Comparison of ENCODE assay signal across 34 cellular contexts in the genomic region with DNA sequence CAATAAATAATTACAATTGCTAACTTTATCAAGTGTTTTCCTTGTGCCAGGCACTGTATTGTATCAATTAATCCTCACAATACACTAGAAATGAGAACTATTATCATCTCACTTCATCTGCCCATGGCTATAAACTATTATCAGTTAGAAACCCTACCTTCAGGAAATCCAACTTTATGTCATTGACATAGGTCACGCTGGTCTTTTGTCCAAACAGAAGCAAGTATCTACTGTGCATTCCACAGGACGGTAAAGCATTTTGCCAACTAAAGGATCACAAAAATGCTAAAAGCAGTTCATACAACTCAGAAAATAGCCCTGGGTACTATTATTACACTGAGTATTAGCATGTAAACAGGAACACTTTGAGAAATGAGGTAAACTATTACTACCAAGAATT.
"Had no signal": no experiment of that assay in that cellular context is flagged by ENCODE, and none has a peak within 500 bp of the region (broad histone marks: within the 10 kb centered on the region; RNA-seq: fewer than 3 reads in every experiment).

No MANE protein-coding gene starts in this region.

- H3K27ac ChIP-seq: adrenal gland, body of pancreas, dorsolateral prefrontal cortex, esophagus muscularis mucosa, foreskin keratinocyte, gastrocnemius medialis, heart left ventricle, WERI-Rb-1 had no signal

- H3K4me1 ChIP-seq: body of pancreas had no signal

- H3K27me3 Mint-ChIP-seq: activated B cell treated with CpG ODN at 0.5 μM for 24 hours; activated CD4-positive, alpha-beta memory T cell treated with anti-CD3 and anti-CD28 coated beads for 36 hours; activated CD4-positive, alpha-beta T cell treated with anti-CD3 and anti-CD28 coated beads, Interleukin-2, amount 10 ng/mL, durations not matched to agents 24 days and 14 days; activated CD8-positive, alpha-beta memory T cell treated with anti-CD3 and anti-CD28 coated beads, Interleukin-2, amount 10 ng/mL, durations not matched to agents 7 days and 5 days; activated naive CD4-positive, alpha-beta T cell treated with anti-CD3 and anti-CD28 coated beads, Interleukin-2, amount 10 ng/mL, durations not matched to agents 7 days and 5 days; activated naive CD8-positive, alpha-beta T cell treated with anti-CD3 and anti-CD28 coated beads for 36 hours; activated naive CD8-positive, alpha-beta T cell treated with anti-CD3 and anti-CD28 coated beads, Interleukin-2, amount 50 U/mL, for 24 hours; T-helper 17 cell had no signal

- H3K9me3 ChIP-seq: adrenal gland, body of pancreas, esophagus muscularis mucosa, gastrocnemius medialis, heart left ventricle had no signal

- H3K36me3 ChIP-seq: adrenal gland had no signal

- H3K9me3 Mint-ChIP-seq: activated B cell treated with CpG ODN at 0.5 μM for 24 hours; activated CD4-positive, alpha-beta memory T cell treated with anti-CD3 and anti-CD28 coated beads for 36 hours; activated CD4-positive, alpha-beta T cell treated with anti-CD3 and anti-CD28 coated beads, Interleukin-2, amount 10 ng/mL, durations not matched to agents 24 days and 14 days; activated naive CD4-positive, alpha-beta T cell treated with anti-CD3 and anti-CD28 coated beads, Interleukin-2, amount 10 ng/mL, durations not matched to agents 7 days and 5 days; activated naive CD8-positive, alpha-beta T cell treated with anti-CD3 and anti-CD28 coated beads for 36 hours; activated naive CD8-positive, alpha-beta T cell treated with anti-CD3 and anti-CD28 coated beads, Interleukin-2, amount 50 U/mL, for 24 hours; activated T-cell treated with anti-CD3 and anti-CD28 coated beads, Interleukin-2, amount 50 U/mL, for 72 hours; endodermal cell; T-helper 2 cell treated with Interferon-gamma antibody and Interleukin-4, amounts not matched to agents 5 μg/mL and 100 μg/mL, for 36 hours had no signal

- H3K4me3 Mint-ChIP-seq: activated B cell treated with CpG ODN at 0.5 μM for 24 hours; activated CD4-positive, alpha-beta memory T cell treated with anti-CD3 and anti-CD28 coated beads for 36 hours; activated CD4-positive, alpha-beta T cell treated with anti-CD3 and anti-CD28 coated beads, Interleukin-2, amount 10 ng/mL, durations not matched to agents 24 days and 14 days; activated CD8-positive, alpha-beta memory T cell treated with anti-CD3 and anti-CD28 coated beads, Interleukin-2, amount 10 ng/mL, durations not matched to agents 7 days and 5 days; activated CD8-positive, alpha-beta T cell treated with anti-CD3 and anti-CD28 coated beads, Interleukin-2, amount 10 ng/mL, durations not matched to agents 7 days and 5 days; activated naive CD4-positive, alpha-beta T cell treated with anti-CD3 and anti-CD28 coated beads, Interleukin-2, amount 10 ng/mL, durations not matched to agents 7 days and 5 days; activated naive CD8-positive, alpha-beta T cell treated with anti-CD3 and anti-CD28 coated beads for 36 hours; activated naive CD8-positive, alpha-beta T cell treated with anti-CD3 and anti-CD28 coated beads, Interleukin-2, amount 50 U/mL, for 24 hours; activated T-cell treated with anti-CD3 and anti-CD28 coated beads, Interleukin-2, amount 50 U/mL, for 72 hours; endodermal cell; T-helper 17 cell; T-helper 2 cell treated with Interferon-gamma antibody and Interleukin-4, amounts not matched to agents 5 μg/mL and 100 μg/mL, for 36 hours had no signal

- H3K4me3 ChIP-seq: adrenal gland, body of pancreas, dorsolateral prefrontal cortex, esophagus muscularis mucosa, gastrocnemius medialis, heart left ventricle had no signal

- ATAC-seq: activated CD4-positive, CD25-positive, alpha-beta regulatory T cell treated with anti-CD3 and anti-CD28 coated beads, Interleukin-2, amount 50 U/mL, for 24 hours; activated CD8-positive, alpha-beta memory T cell treated with anti-CD3 and anti-CD28 coated beads, Interleukin-2, amount 10 ng/mL, durations not matched to agents 7 days and 5 days; activated CD8-positive, alpha-beta T cell treated with anti-CD3 and anti-CD28 coated beads, Interleukin-2, amount 10 ng/mL, durations not matched to agents 7 days and 5 days; activated naive CD8-positive, alpha-beta T cell treated with anti-CD3 and anti-CD28 coated beads, Interleukin-2, amount 50 U/mL, for 24 hours; activated T-cell treated with anti-CD3 and anti-CD28 coated beads, Interleukin-2, amount 50 U/mL, for 72 hours; body of pancreas; foreskin keratinocyte; gastrocnemius medialis; heart left ventricle; T-helper 17 cell had no signal

- H3K27me3 ChIP-seq: adrenal gland, body of pancreas, dorsolateral prefrontal cortex, esophagus muscularis mucosa, foreskin keratinocyte, gastrocnemius medialis, heart left ventricle had no signal

- H3K27ac Mint-ChIP-seq: activated B cell treated with CpG ODN at 0.5 μM for 24 hours; activated CD4-positive, alpha-beta memory T cell treated with anti-CD3 and anti-CD28 coated beads for 36 hours; activated CD4-positive, alpha-beta T cell treated with anti-CD3 and anti-CD28 coated beads, Interleukin-2, amount 10 ng/mL, durations not matched to agents 24 days and 14 days; activated CD8-positive, alpha-beta memory T cell treated with anti-CD3 and anti-CD28 coated beads, Interleukin-2, amount 10 ng/mL, durations not matched to agents 7 days and 5 days; activated CD8-positive, alpha-beta T cell treated with anti-CD3 and anti-CD28 coated beads, Interleukin-2, amount 10 ng/mL, durations not matched to agents 7 days and 5 days; activated naive CD4-positive, alpha-beta T cell treated with anti-CD3 and anti-CD28 coated beads, Interleukin-2, amount 10 ng/mL, durations not matched to agents 7 days and 5 days; activated naive CD8-positive, alpha-beta T cell treated with anti-CD3 and anti-CD28 coated beads for 36 hours; activated naive CD8-positive, alpha-beta T cell treated with anti-CD3 and anti-CD28 coated beads, Interleukin-2, amount 50 U/mL, for 24 hours; activated T-cell treated with anti-CD3 and anti-CD28 coated beads, Interleukin-2, amount 50 U/mL, for 72 hours; T-helper 17 cell; T-helper 2 cell treated with Interferon-gamma antibody and Interleukin-4, amounts not matched to agents 5 μg/mL and 100 μg/mL, for 36 hours had no signal

- DNase-seq: activated B cell treated with CpG ODN at 0.5 μM for 24 hours; activated CD4-positive, alpha-beta memory T cell treated with anti-CD3 and anti-CD28 coated beads for 36 hours; activated CD4-positive, alpha-beta T cell treated with anti-CD3 and anti-CD28 coated beads, Interleukin-2, amount 10 ng/mL, durations not matched to agents 24 days and 14 days; activated CD8-positive, alpha-beta memory T cell treated with anti-CD3 and anti-CD28 coated beads, Interleukin-2, amount 10 ng/mL, durations not matched to agents 7 days and 5 days; activated CD8-positive, alpha-beta memory T cell treated with anti-CD3 and anti-CD28 coated beads, Interleukin-2, amount 50 U/mL, for 4 hours; activated CD8-positive, alpha-beta T cell treated with anti-CD3 and anti-CD28 coated beads, Interleukin-2, amount 10 ng/mL, durations not matched to agents 7 days and 5 days; activated gamma-delta T cell; activated naive CD4-positive, alpha-beta T cell; activated naive CD4-positive, alpha-beta T cell treated with anti-CD3 and anti-CD28 coated beads, Interleukin-2, amount 10 ng/mL, durations not matched to agents 7 days and 5 days; activated naive CD8-positive, alpha-beta T cell treated with anti-CD3 and anti-CD28 coated beads for 36 hours; activated naive CD8-positive, alpha-beta T cell treated with anti-CD3 and anti-CD28 coated beads, Interleukin-2, amount 50 U/mL, for 24 hours; activated T-cell treated with anti-CD3 and anti-CD28 coated beads, Interleukin-2, amount 50 U/mL, for 1 hour; activated T-cell treated with anti-CD3 and anti-CD28 coated beads, Interleukin-2, amount 50 U/mL, for 72 hours; amygdala; aorta; body of pancreas; caudate nucleus; cortex of kidney; dorsolateral prefrontal cortex; effector memory CD4-positive, alpha-beta T cell; endodermal cell; erythroblast; foreskin keratinocyte; gastrocnemius medialis; glutamatergic neuron; heart left ventricle; T-helper 1 cell; T-helper 17 cell; T1000; WERI-Rb-1 had no signal
